Comparison of ENCODE assay signal across 28 cellular contexts in genomic region chr11:8983552-8983951, GRCh38. TPM values are rescaled to one million over a fixed set of nuclear protein-coding genes. Genes with fewer than 3 reads are reported as not detected.
"Had no signal": no experiment of that assay in that cellular context is flagged by ENCODE, and none has a peak within 500 bp of the region (broad histone marks: within the 10 kb centered on the region; RNA-seq: fewer than 3 reads in every experiment).

No MANE protein-coding gene starts in this region.

- H3K27ac Mint-ChIP-seq: activated naive CD8-positive, alpha-beta T cell; activated naive CD8-positive, alpha-beta T cell treated with anti-CD3 and anti-CD28 coated beads, Interleukin-2, amount 50 U/mL, for 24 hours; activated T-helper 1 cell treated with anti-CD3 and anti-CD28 coated beads, Interleukin-12 subunit alpha, Interleukin-12 subunit beta, Interleukin-2, Interleukin-4 antibody, amounts not matched to agents 30 ng/mL and 10 ng/mL and 1 ng/mL, durations not matched to agents 14 hours and 24 hours and 36 hours; brain had no signal

- DNase-seq: activated CD4-positive, alpha-beta T cell treated with anti-CD3 and anti-CD28 coated beads, Interleukin-2, amount 50 U/mL, for 1 hour; activated effector memory CD4-positive, alpha-beta T cell treated with Interleukin-2 at 50 U/mL for 16 hours; activated naive CD8-positive, alpha-beta T cell treated with anti-CD3 and anti-CD28 coated beads, Interleukin-2, amount 50 U/mL, for 24 hours; anterior cingulate cortex; caudate nucleus; cerebellar nuclear complex; Kasumi-1; KG1; MG63; NCI-H1092; NCI-H1436 treated with DMSO at 0.1 percent for 48 hours; NCI-H1694 treated with DMSO at 0.1 percent for 48 hours; NCI-H2029; NCI-H345; NCI-H524 treated with DMSO at 0.1 percent for 48 hours; SHP77; SJCRH30; T1000 had no signal

- H3K4me1 Mint-ChIP-seq: activated naive CD8-positive, alpha-beta T cell treated with anti-CD3 and anti-CD28 coated beads, Interleukin-2, amount 50 U/mL, for 24 hours; brain had no signal

- H3K9me3 Mint-ChIP-seq: activated naive CD8-positive, alpha-beta T cell treated with anti-CD3 and anti-CD28 coated beads, Interleukin-2, amount 50 U/mL, for 24 hours; activated T-helper 1 cell treated with anti-CD3 and anti-CD28 coated beads, Interleukin-12 subunit alpha, Interleukin-12 subunit beta, Interleukin-2, Interleukin-4 antibody, amounts not matched to agents 30 ng/mL and 10 ng/mL and 1 ng/mL, durations not matched to agents 14 hours and 24 hours and 36 hours; brain had no signal

- H3K36me3 Mint-ChIP-seq: activated naive CD8-positive, alpha-beta T cell had no signal

- ATAC-seq: activated naive CD8-positive, alpha-beta T cell treated with anti-CD3 and anti-CD28 coated beads, Interleukin-2, amount 50 U/mL, for 24 hours; HepG2; Panc1 had no signal

- H3K4me3 Mint-ChIP-seq: activated naive CD8-positive, alpha-beta T cell; activated naive CD8-positive, alpha-beta T cell treated with anti-CD3 and anti-CD28 coated beads, Interleukin-2, amount 50 U/mL, for 24 hours; activated T-helper 1 cell treated with anti-CD3 and anti-CD28 coated beads, Interleukin-12 subunit alpha, Interleukin-12 subunit beta, Interleukin-2, Interleukin-4 antibody, amounts not matched to agents 30 ng/mL and 10 ng/mL and 1 ng/mL, durations not matched to agents 14 hours and 24 hours and 36 hours; brain had no signal

RNA-seq across cellular contexts. Expression of gene ASCL3, which starts 40.7 kb away (rescaled TPM):
- total RNA-seq: activated T-helper 1 cell treated with anti-CD3 and anti-CD28 coated beads, Interleukin-12 subunit alpha, Interleukin-12 subunit beta, Interleukin-2, Interleukin-4 antibody, amounts not matched to agents 30 ng/mL and 10 ng/mL and 1 ng/mL, durations not matched to agents 14 hours and 24 hours and 36 hours; bronchial epithelial cell; HepG2; NCI-H460; RPMI7951; SJCRH30; T-helper 1 cell treated with Interleukin-12 subunit alpha and Interleukin-12 subunit beta and Interleukin-4 antibody, amounts not matched to agents 30 ng/mL and 1 ng/mL, for 36 hours; T-helper 2 cell treated with Interferon-gamma antibody and Interleukin-4, amounts not matched to agents 100 ng/mL and 5 ng/mL, for 36 hours had no signal

RNA-seq across cellular contexts. Expression of gene C11orf16, which starts 50.8 kb away (rescaled TPM):
- total RNA-seq: activated T-helper 1 cell treated with anti-CD3 and anti-CD28 coated beads, Interleukin-12 subunit alpha, Interleukin-12 subunit beta, Interleukin-2, Interleukin-4 antibody, amounts not matched to agents 30 ng/mL and 10 ng/mL and 1 ng/mL, durations not matched to agents 14 hours and 24 hours and 36 hours; bronchial epithelial cell; HepG2; NCI-H460; RPMI7951; SJCRH30; T-helper 1 cell treated with Interleukin-12 subunit alpha and Interleukin-12 subunit beta and Interleukin-4 antibody, amounts not matched to agents 30 ng/mL and 1 ng/mL, for 36 hours; T-helper 2 cell treated with Interferon-gamma antibody and Interleukin-4, amounts not matched to agents 100 ng/mL and 5 ng/mL, for 36 hours had no signal
